In genomic region chr5:1312993-1313833, GRCh38 we compare ENCODE assay signal across 10 cellular contexts. TPM values are rescaled to one million over a fixed set of nuclear protein-coding genes. Genes with fewer than 3 reads are reported as not detected.
A peak's percentile ranks its signal among the peaks of the same experiment; 100 is the strongest.
DNase-seq lines count a peak whose midpoint lies in the region; ATAC-seq, FAIRE-seq and TF ChIP-seq lines count a peak whose summit lies in the region.
"Had no signal": no experiment of that assay in that cellular context is flagged by ENCODE, and none has a peak within 500 bp of the region (broad histone marks: within the 10 kb centered on the region; RNA-seq: fewer than 3 reads in every experiment).

No MANE protein-coding gene starts in this region.

- H3K27ac Mint-ChIP-seq in activated naive CD8-positive, alpha-beta T cell = peak overlapping the region; percentile 58

- peak; percentile 7 for DNase-seq in BE2C
- peak; percentile 99 for DNase-seq in NOMO-1 treated with DMSO at 0.1 percent for 48 hours (lab: John Stamatoyannopoulos, UW; ENCODE audit: unreplicated experiment)
- DNase-seq in urothelium cell line (ENCODE audit: low spot score) = no peak
- no peak for DNase-seq in DMS79 (lab: John Stamatoyannopoulos, UW)
- DNase-seq in Right ventricle myocardium inferior (ENCODE audit: missing footprints) = no peak

- H3K9me3 Mint-ChIP-seq in activated naive CD8-positive, alpha-beta T cell (ENCODE audit: low read depth) = no peaks in the 10 kb centered on the region

- intact Hi-C loops in Right ventricle myocardium inferior (cut with DNase I) = no loop called here

- peak overlapping the region; percentile 72 for H3K4me3 Mint-ChIP-seq in activated naive CD8-positive, alpha-beta T cell

- H3K4me1 Mint-ChIP-seq in activated naive CD8-positive, alpha-beta T cell (ENCODE audit: low read depth) = peaks cover 73% of the 10 kb centered on the region

- H3K36me3 Mint-ChIP-seq in activated naive CD8-positive, alpha-beta T cell = no peaks in the 10 kb centered on the region

- H3K36me3 ChIP-seq in BE2C = peaks cover 8% of the 10 kb centered on the region; the same call in 1 of the 2 replicates
- H3K36me3 ChIP-seq: uterus had no signal

- no peak for TF ChIP-seq CTCF in BE2C (IDR thresholded peaks at IDR 0.05; ENCODE audit: low read depth, low read length)

- no peak overlapping the region for H3K4me3 ChIP-seq in BE2C (ENCODE audit: low read depth, low read length)
- H3K4me3 ChIP-seq: adrenal gland, uterus had no signal

- H3K4me1 ChIP-seq in BE2C = no peaks in the 10 kb centered on the region
- H3K4me1 ChIP-seq: adrenal gland, uterus had no signal

- no peaks in the 10 kb centered on the region for H3K27me3 Mint-ChIP-seq in activated naive CD8-positive, alpha-beta T cell

- H3K27me3 ChIP-seq in BE2C = no peaks in the 10 kb centered on the region; the same call in 1 of the 2 replicates
- H3K27me3 ChIP-seq: adrenal gland, uterus had no signal

- peak; percentile 62 for FAIRE-seq in urothelium cell line (lab: Jason Lieb, UNC)

- no peaks in the 10 kb centered on the region for H3K9me3 ChIP-seq in BE2C
- H3K9me3 ChIP-seq: adrenal gland, uterus had no signal

- ATAC-seq in GM18861 (IDR thresholded peaks at IDR 0.05; ENCODE audit: unreplicated experiment) (peak; percentile 72), HG02981 (IDR thresholded peaks at IDR 0.05; ENCODE audit: unreplicated experiment) (peak; percentile 72), Right ventricle myocardium inferior (no peak)

RNA-seq across cellular contexts. Expression of gene TERT, which starts 18.3 kb away (rescaled TPM):
- not detected for polyA plus RNA-seq in BE2C (2012; ENCODE audit: insufficient read depth, insufficient read length, low read depth)
- total RNA-seq in Right ventricle myocardium inferior = not detected
- polyA plus RNA-seq: adrenal gland had no signal

RNA-seq across cellular contexts. Expression of gene CLPTM1L, which starts 31.7 kb away (rescaled TPM):
- polyA plus RNA-seq in BE2C (2012; ENCODE audit: insufficient read depth, insufficient read length, low read depth) = 240 TPM
- total RNA-seq in Right ventricle myocardium inferior = 33.3 TPM

Comparison
In these comparisons a context has a peak if more than half of its experiments do, and no peak if none do; other contexts are left out.
1. DNase-seq: peak in BE2C (single experiment) and NOMO-1 treated with DMSO at 0.1 percent for 48 hours (single experiment); none in urothelium cell line (single experiment), DMS79 (single experiment) and Right ventricle myocardium inferior (single experiment).